1 cellular context compared by ENCODE assay signal in genomic region chr10:63492317-63492690, GRCh38.
TF ChIP-seq lines count a peak whose summit lies in the region.

No MANE protein-coding gene starts in this region.

TF ChIP-seq in K562, 482 proteins besides CTCF, POLR2A, EP300 and RAD21:
- TF ChIP-seq NFIC (IDR thresholded peaks at IDR 0.05) = 0 out of 2 replicates have a peak, but pooled peaks have one; percentile 30
